Comparison of ENCODE assay signal across 1 cellular context in the genomic region with DNA sequence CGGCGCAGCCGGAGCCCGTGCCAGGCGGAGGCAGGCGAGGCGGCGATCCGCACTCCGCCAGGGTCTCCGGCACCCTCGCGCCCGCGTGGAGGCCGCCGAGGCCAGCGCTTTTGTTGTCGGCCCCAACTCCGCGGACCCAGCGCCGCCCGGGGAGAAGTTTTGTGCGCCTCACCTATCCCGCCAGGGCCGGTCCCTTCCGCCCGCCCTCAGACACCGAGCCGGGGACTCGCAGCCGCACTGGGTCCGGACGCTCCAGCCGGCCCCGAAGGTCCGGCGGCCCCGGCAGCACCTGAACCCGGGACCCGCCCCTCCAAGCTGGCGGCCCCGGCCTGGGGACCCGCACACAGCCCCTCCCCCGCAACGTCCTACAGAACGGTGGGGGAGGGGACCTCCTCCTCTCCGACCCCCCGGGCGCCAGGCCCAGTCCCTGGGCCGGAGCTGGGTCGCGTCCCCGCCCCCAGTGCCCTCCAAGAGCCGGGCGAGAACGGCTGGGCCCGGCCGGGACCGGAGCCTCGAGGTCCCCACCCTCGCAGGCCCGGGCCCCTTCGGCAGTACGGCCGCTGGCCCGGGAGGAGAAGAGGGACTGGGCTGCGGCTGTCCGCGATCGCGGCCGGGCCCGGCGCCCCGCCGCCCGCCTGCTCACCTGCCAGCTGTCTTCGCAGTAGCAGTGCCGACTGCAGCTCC.
TF ChIP-seq lines count a peak whose summit lies in the region.

No MANE protein-coding gene starts in this region.

TF ChIP-seq in HEK293, 187 proteins besides CTCF, POLR2A, EP300 and RAD21 (continued from another document):
- TF ChIP-seq ZBTB11 (tag by site-specific recombination; conservative IDR thresholded peaks at IDR 0.05; ENCODE audit: low read depth), result peak; percentile 52; the same call in 1 of the 2 replicates
